ENCODE assay signal across 1 cellular context in genomic region chr11:1694064-1694845, GRCh38.
TF ChIP-seq lines count a peak whose summit lies in the region.

No MANE protein-coding gene starts in this region.

TF ChIP-seq in GM12878, 131 proteins besides CTCF, POLR2A, EP300 and RAD21 (continued from another document):
- TF ChIP-seq, protein P1, sequence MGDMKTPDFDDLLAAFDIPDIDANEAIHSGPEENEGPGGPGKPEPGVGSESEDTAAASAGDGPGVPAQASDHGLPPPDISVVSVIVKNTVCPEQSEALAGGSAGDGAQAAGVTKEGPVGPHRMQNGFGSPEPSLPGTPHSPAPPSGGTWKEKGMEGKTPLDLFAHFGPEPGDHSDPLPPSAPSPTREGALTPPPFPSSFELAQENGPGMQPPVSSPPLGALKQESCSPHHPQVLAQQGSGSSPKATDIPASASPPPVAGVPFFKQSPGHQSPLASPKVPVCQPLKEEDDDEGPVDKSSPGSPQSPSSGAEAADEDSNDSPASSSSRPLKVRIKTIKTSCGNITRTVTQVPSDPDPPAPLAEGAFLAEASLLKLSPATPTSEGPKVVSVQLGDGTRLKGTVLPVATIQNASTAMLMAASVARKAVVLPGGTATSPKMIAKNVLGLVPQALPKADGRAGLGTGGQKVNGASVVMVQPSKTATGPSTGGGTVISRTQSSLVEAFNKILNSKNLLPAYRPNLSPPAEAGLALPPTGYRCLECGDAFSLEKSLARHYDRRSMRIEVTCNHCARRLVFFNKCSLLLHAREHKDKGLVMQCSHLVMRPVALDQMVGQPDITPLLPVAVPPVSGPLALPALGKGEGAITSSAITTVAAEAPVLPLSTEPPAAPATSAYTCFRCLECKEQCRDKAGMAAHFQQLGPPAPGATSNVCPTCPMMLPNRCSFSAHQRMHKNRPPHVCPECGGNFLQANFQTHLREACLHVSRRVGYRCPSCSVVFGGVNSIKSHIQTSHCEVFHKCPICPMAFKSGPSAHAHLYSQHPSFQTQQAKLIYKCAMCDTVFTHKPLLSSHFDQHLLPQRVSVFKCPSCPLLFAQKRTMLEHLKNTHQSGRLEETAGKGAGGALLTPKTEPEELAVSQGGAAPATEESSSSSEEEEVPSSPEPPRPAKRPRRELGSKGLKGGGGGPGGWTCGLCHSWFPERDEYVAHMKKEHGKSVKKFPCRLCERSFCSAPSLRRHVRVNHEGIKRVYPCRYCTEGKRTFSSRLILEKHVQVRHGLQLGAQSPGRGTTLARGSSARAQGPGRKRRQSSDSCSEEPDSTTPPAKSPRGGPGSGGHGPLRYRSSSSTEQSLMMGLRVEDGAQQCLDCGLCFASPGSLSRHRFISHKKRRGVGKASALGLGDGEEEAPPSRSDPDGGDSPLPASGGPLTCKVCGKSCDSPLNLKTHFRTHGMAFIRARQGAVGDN (IDR thresholded peaks at IDR 0.05), result no peak
- TF ChIP-seq NRF1 (conservative IDR thresholded peaks at IDR 0.05; ENCODE audit: low read depth, low read length) (no peak), MTA2 (IDR thresholded peaks at IDR 0.05; ENCODE audit: low read depth) (no peak), SIN3A (IDR thresholded peaks at IDR 0.05; ENCODE audit: low read depth, low read length) (no peak)
- TF ChIP-seq, protein P2, sequence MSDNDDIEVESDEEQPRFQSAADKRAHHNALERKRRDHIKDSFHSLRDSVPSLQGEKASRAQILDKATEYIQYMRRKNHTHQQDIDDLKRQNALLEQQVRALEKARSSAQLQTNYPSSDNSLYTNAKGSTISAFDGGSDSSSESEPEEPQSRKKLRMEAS (IDR thresholded peaks at IDR 0.05; ENCODE audit: low read depth, low read length), result no peak
